In genomic region chr16:51591480-51591879, GRCh38 we compare ENCODE assay signal across 19 cellular contexts.
DNase-seq lines count a peak whose midpoint lies in the region; ATAC-seq and TF ChIP-seq lines count a peak whose summit lies in the region.
"Had no signal": no experiment of that assay in that cellular context is flagged by ENCODE, and none has a peak within 500 bp of the region (broad histone marks: within the 10 kb centered on the region; RNA-seq: fewer than 3 reads in every experiment).

No MANE protein-coding gene starts in this region.

- 13% methylated on average over 2 of the region's 2 CpGs for WGBS in mammary epithelial cell (ENCODE audit: low coverage, missing lambda C conversion rate)
- WGBS in hepatocyte (ENCODE audit: low lambda C conversion rate, missing lambda C conversion rate): 25% methylated on average over 2 of the region's 2 CpGs
- no CpG with 5 or more reads among the region's 2 CpGs for WGBS in neuronal stem cell (ENCODE audit: extremely low coverage in 2 of 2, insufficient read length in 2 of 2, insufficient replicate concordance in 1 of 2), 2 donors

- TF ChIP-seq POLR2A in breast epithelium (IDR thresholded peaks at IDR 0.05): no peak
- TF ChIP-seq POLR2A in erythroblast (IDR thresholded peaks at IDR 0.05; ENCODE audit: low read length): no peak

- no peak overlapping the region for H3K27ac ChIP-seq in mammary epithelial cell (ENCODE audit: insufficient read depth, low read depth, low read length)
- H3K27ac ChIP-seq in breast epithelium: no peak overlapping the region
- no peak overlapping the region for H3K27ac ChIP-seq in hepatocyte
- H3K27ac ChIP-seq in neuronal stem cell (replicated peaks; ENCODE audit: low read length): no peak overlapping the region

- no peaks in the 10 kb centered on the region for H3K9me2 ChIP-seq in hepatocyte (replicated peaks; ENCODE audit: insufficient read depth)

- H3K4ac ChIP-seq in neuronal stem cell (ENCODE audit: low read length): no peak overlapping the region

- intact Hi-C loops in mammary epithelial cell (cut with micrococcal nuclease) (no loop called here), breast epithelium (cut with DNase I; ENCODE audit: low total_unique reads) (no loop called here)

- no peak overlapping the region for H2AK5ac ChIP-seq in neuronal stem cell (ENCODE audit: low read depth, low read length)

- no peak for ATAC-seq in GM19455 (IDR thresholded peaks at IDR 0.05; ENCODE audit: unreplicated experiment)
- ATAC-seq: HCT116, Panc1, SK-N-SH treated with all-trans-retinoic acid at 6 μM for 48 hours had no signal

- CTCF ChIA-PET in mammary epithelial cell (lab: Charles Lee; ENCODE audit: low non-redundant PET): no interaction called here

- no peaks in the 10 kb centered on the region for H3K36me3 ChIP-seq in mammary epithelial cell (ENCODE audit: insufficient read depth, low read length)
- no peaks in the 10 kb centered on the region for H3K36me3 ChIP-seq in breast epithelium
- no peaks in the 10 kb centered on the region for H3K36me3 ChIP-seq in hepatocyte (replicated peaks; ENCODE audit: insufficient read depth, low read depth)
- no peaks in the 10 kb centered on the region for H3K36me3 ChIP-seq in neuronal stem cell (replicated peaks in 1 of 2; ENCODE audit: control insufficient read depth in 2 of 2, insufficient read depth in 2 of 2, low read length in 2 of 2)

- H3K9ac ChIP-seq in mammary epithelial cell (ENCODE audit: insufficient read depth, low read length): no peak overlapping the region
- no peak overlapping the region for H3K9ac ChIP-seq in neuronal stem cell (ENCODE audit: low read depth, low read length, poor library complexity)

- H2AFZ ChIP-seq in mammary epithelial cell (ENCODE audit: low read depth, low read length): peak overlapping the region; percentile 68
- H2AFZ ChIP-seq in hepatocyte: no peak overlapping the region
- peak overlapping the region; percentile 69 for H2AFZ ChIP-seq in neuronal stem cell (ENCODE audit: low read length)

- no peak for TF ChIP-seq CTCF in mammary epithelial cell (conservative IDR thresholded peaks at IDR 0.05 in 1 of 2, IDR thresholded peaks at IDR 0.05 in 1 of 2; ENCODE audit: extremely low read depth in 1 of 2, insufficient read depth in 1 of 2, low read depth in 1 of 2, low read length in 2 of 2)
- no peak for TF ChIP-seq CTCF in breast epithelium (IDR thresholded peaks at IDR 0.05)
- TF ChIP-seq CTCF in hepatocyte (IDR thresholded peaks at IDR 0.05; ENCODE audit: poor library complexity): no peak

- in situ Hi-C loops in mammary epithelial cell (cut with MboI; ENCODE audit: low sequenced_read_pairs in 2 of 2): no loop called here

- H3K9me3 ChIP-seq in mammary epithelial cell (replicated peaks; ENCODE audit: insufficient read depth, low read length): no peaks in the 10 kb centered on the region
- no peaks in the 10 kb centered on the region for H3K9me3 ChIP-seq in breast epithelium
- H3K9me3 ChIP-seq in hepatocyte (ENCODE audit: low read depth): no peaks in the 10 kb centered on the region
- H3K9me3 ChIP-seq in neuronal stem cell (replicated peaks in 1 of 2; ENCODE audit: control insufficient read depth in 2 of 2, insufficient read depth in 1 of 2, low read depth in 1 of 2, low read length in 2 of 2): no peaks in the 10 kb centered on the region

- DNase-seq in mammary epithelial cell (no peak), breast epithelium (ENCODE audit: low spot score in 2 of 2) (no peak), hepatocyte (ENCODE audit: low spot score) (no peak), neuronal stem cell (ENCODE audit: low spot score) (no peak), putamen (ENCODE audit: low spot score) (no peak), erythroblast (lab: John Stamatoyannopoulos, UW) (no peak)
- DNase-seq: 8988T, AML-193, EL, GOT3, NCI-H2029 treated with DMSO at 0.1 percent for 48 hours, NCI-H226, NCI-H524 treated with DMSO at 0.1 percent for 48 hours, NCI-H82, SIG-M5 had no signal

- no peak overlapping the region for H4K91ac ChIP-seq in neuronal stem cell (ENCODE audit: low read depth, low read length, poor library complexity)

- no peak overlapping the region for H3K18ac ChIP-seq in neuronal stem cell (ENCODE audit: low read length)

- H2BK5ac ChIP-seq in neuronal stem cell (ENCODE audit: low read length): no peak overlapping the region

- BruUV-seq in mammary epithelial cell (replicated peaks; lab: Mats Ljungman, UMichigan): no TSS peak

- no peaks in the 10 kb centered on the region for H4K20me1 ChIP-seq in mammary epithelial cell (ENCODE audit: insufficient read depth, low read length)
- no peaks in the 10 kb centered on the region for H4K20me1 ChIP-seq in hepatocyte (ENCODE audit: insufficient read depth, poor library complexity, severe bottlenecking)

- H3K79me1 ChIP-seq in neuronal stem cell (ENCODE audit: low read depth, low read length): no peaks in the 10 kb centered on the region

- H4K8ac ChIP-seq in neuronal stem cell (ENCODE audit: low read depth, low read length): no peak overlapping the region

- H3K4me1 ChIP-seq in mammary epithelial cell (ENCODE audit: insufficient read depth, low read length) (peaks cover 5% of the 10 kb centered on the region), breast epithelium (no peaks in the 10 kb centered on the region), hepatocyte (ENCODE audit: insufficient read depth) (no peaks in the 10 kb centered on the region), neuronal stem cell (ENCODE audit: control insufficient read depth in 2 of 2, insufficient read depth in 1 of 2, low read depth in 1 of 2, low read length in 2 of 2) (peaks cover 7 to 8% of the 10 kb centered on the region in 2 donors)

- H3K4me3 ChIP-seq in mammary epithelial cell (replicated peaks in 1 of 3; ENCODE audit: insufficient read depth in 1 of 3, low read depth in 2 of 3, low read length in 3 of 3) (peak overlapping the region in 1 of 3 experiments; percentile 21), breast epithelium (no peak overlapping the region), hepatocyte (no peak overlapping the region), neuronal stem cell (ENCODE audit: low read length in 2 of 2) (no peak overlapping the region)

- no peak overlapping the region for H2BK12ac ChIP-seq in neuronal stem cell (ENCODE audit: low read length)

- no peak overlapping the region for H3K23ac ChIP-seq in neuronal stem cell (ENCODE audit: low read depth, low read length, poor library complexity)

- no peak overlapping the region for H3K14ac ChIP-seq in neuronal stem cell (ENCODE audit: low read length)

- H2BK15ac ChIP-seq in neuronal stem cell (ENCODE audit: low read length): no peak overlapping the region

- dilution Hi-C loops in mammary epithelial cell (cut with HindIII; ENCODE audit: low sequenced_read_pairs): no loop called here

- H3K4me2 ChIP-seq in mammary epithelial cell (ENCODE audit: insufficient read depth, low read depth, low read length) (peak overlapping the region; percentile 66), hepatocyte (peak overlapping the region; percentile 68), neuronal stem cell (ENCODE audit: insufficient read depth, low read length, poor library complexity, severe bottlenecking) (no peak overlapping the region)

- H3K79me2 ChIP-seq in mammary epithelial cell (ENCODE audit: insufficient read depth, low read length): no peaks in the 10 kb centered on the region
- no peaks in the 10 kb centered on the region for H3K79me2 ChIP-seq in hepatocyte

- H3K27me3 ChIP-seq in mammary epithelial cell (ENCODE audit: insufficient read depth, low read length) (no peaks in the 10 kb centered on the region), breast epithelium (peaks cover 0 to 6% of the 10 kb centered on the region in 2 donors), hepatocyte (no peaks in the 10 kb centered on the region), neuronal stem cell (ENCODE audit: control insufficient read depth in 3 of 3, insufficient read depth in 3 of 3, low read depth in 1 of 3, low read length in 3 of 3) (peaks cover 0 to 4% (median 0%) of the 10 kb centered on the region in 3 experiments)

- no peak overlapping the region for H2BK120ac ChIP-seq in neuronal stem cell (ENCODE audit: low read depth, low read length)
